ENCODE assay signal across 9 cellular contexts in the genomic region with DNA sequence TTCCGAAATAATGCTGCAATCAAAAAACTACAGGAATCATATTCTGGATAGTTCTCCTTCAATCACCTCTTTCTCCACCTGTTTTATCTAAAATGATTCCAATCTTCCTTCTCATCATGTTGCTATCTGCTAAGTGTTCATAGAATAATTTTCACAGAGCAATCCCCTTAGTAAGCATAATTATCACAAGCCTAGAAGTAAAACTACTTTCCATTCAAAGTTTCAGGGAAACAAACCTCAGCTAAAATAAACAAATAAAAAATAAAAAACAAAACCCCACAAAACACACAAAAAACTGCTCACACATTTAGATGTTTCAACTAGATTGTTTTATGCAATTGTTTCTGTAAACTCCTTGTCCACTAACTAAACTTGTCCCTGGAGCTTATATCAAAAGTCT.
"Had no signal": no experiment of that assay in that cellular context is flagged by ENCODE, and none has a peak within 500 bp of the region (broad histone marks: within the 10 kb centered on the region; RNA-seq: fewer than 3 reads in every experiment).

No MANE protein-coding gene starts in this region.

- H3K9ac ChIP-seq: GM23248, KMS-11 had no signal

- H3K36me3 ChIP-seq: HAP-1 had no signal

- H3K4me3 ChIP-seq: GM23248, HAP-1 had no signal

- H3K27ac ChIP-seq: GM23248, HL-60, KMS-11 had no signal

- H2AFZ ChIP-seq: GM23248 had no signal

- ATAC-seq: HCT116 had no signal

- H3K4me2 ChIP-seq: KMS-11 had no signal

- H3K4me1 ChIP-seq: HAP-1 had no signal

- H3K9me3 ChIP-seq: HAP-1 had no signal

- DNase-seq: GM23248, GOT3, H7, IMR-90, KBM-7 had no signal
